19 cellular contexts compared by ENCODE assay signal in genomic region chr6:71028236-71028876, GRCh38.
DNase-seq lines count a peak whose midpoint lies in the region; ATAC-seq and FAIRE-seq lines count a peak whose summit lies in the region.
"Had no signal": no experiment of that assay in that cellular context is flagged by ENCODE, and none has a peak within 500 bp of the region (broad histone marks: within the 10 kb centered on the region; RNA-seq: fewer than 3 reads in every experiment).

No MANE protein-coding gene starts in this region.

- DNase-seq in NCI-H748 (lab: John Stamatoyannopoulos, UW; ENCODE audit: unreplicated experiment) (peak; percentile 37), NCI-H748 treated with DMSO at 0.1 percent for 48 hours (lab: John Stamatoyannopoulos, UW) (no peak), caudate nucleus (lab: John Stamatoyannopoulos, UW) (peak in 16 of 61 donors; percentile 7 to 61 (median 26)), iPS DF 4.7 (ENCODE audit: extremely low read depth, low spot score) (peak; percentile 19), HTR-8/SVneo (ENCODE audit: insufficient read length, low spot score) (no peak), OCI-M2 (lab: John Stamatoyannopoulos, UW; ENCODE audit: unreplicated experiment) (no peak), Right ventricle myocardium inferior (ENCODE audit: missing footprints) (no peak)
- DNase-seq: activated effector memory CD4-positive, alpha-beta T cell treated with anti-CD3 and anti-CD28 coated beads, Interleukin-2, amount 50 U/mL, for 16 hours; Calu3; naive B cell; NCI-H2081; NCI-H524; Right ventricle myocardium superior; stimulated activated CD4-positive, alpha-beta T cell treated with anti-CD3 and anti-CD28 coated beads, Interleukin-2, amount 100 ng/mL, for 24 hours had no signal

- no peak for FAIRE-seq in HTR-8/SVneo (lab: Jason Lieb, UNC)
- FAIRE-seq: G401.6, islet of Langerhans had no signal

- no peak for ATAC-seq in HG03135 (IDR thresholded peaks at IDR 0.05; ENCODE audit: unreplicated experiment)
- no peak for ATAC-seq in Right ventricle myocardium inferior

- H3K27ac ChIP-seq in caudate nucleus (ENCODE audit: low read depth, low read length), result peak overlapping the region; percentile 59
- H3K27ac ChIP-seq: parathyroid adenoma, upper lobe of left lung had no signal

- intact Hi-C loops in Right ventricle myocardium inferior (cut with DNase I), result no loop called here

Comparison
In these comparisons a context has a peak if more than half of its experiments do, and no peak if none do; other contexts are left out.
1. DNase-seq: peak in NCI-H748 (single experiment) and iPS DF 4.7 (single experiment); none in NCI-H748 treated with DMSO at 0.1 percent for 48 hours (single experiment), HTR-8/SVneo (single experiment), OCI-M2 (single experiment) and Right ventricle myocardium inferior (single experiment).